In genomic region chr2:241793385-241793784, GRCh38 we compare ENCODE assay signal across 2 cellular contexts.
TF ChIP-seq lines count a peak whose summit lies in the region.

No MANE protein-coding gene starts in this region.

TF ChIP-seq in HepG2, 621 proteins besides CTCF, POLR2A, EP300 and RAD21 (continues in another document):
- TF ChIP-seq ZNF207 (IDR thresholded peaks at IDR 0.05; ENCODE audit: borderline replicate concordance), result peak; percentile 99
- no peak for TF ChIP-seq ZNF256 (CRISPR knock-in tag; conservative IDR thresholded peaks at IDR 0.05)
- TF ChIP-seq, protein P1, sequence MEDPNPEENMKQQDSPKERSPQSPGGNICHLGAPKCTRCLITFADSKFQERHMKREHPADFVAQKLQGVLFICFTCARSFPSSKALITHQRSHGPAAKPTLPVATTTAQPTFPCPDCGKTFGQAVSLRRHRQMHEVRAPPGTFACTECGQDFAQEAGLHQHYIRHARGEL (CRISPR knock-in tag; IDR thresholded peaks at IDR 0.05), result no peak
- no peak for TF ChIP-seq ESRRA (CRISPR knock-in tag; IDR thresholded peaks at IDR 0.05; ENCODE audit: low read depth)
- no peak for TF ChIP-seq FOSL1 (CRISPR knock-in tag; IDR thresholded peaks at IDR 0.05; ENCODE audit: borderline replicate concordance)
- 0 out of 2 replicates have a peak, but pooled peaks have one; percentile 3 for TF ChIP-seq ZBTB7A (CRISPR knock-in tag; IDR thresholded peaks at IDR 0.05)
- TF ChIP-seq, protein P2, sequence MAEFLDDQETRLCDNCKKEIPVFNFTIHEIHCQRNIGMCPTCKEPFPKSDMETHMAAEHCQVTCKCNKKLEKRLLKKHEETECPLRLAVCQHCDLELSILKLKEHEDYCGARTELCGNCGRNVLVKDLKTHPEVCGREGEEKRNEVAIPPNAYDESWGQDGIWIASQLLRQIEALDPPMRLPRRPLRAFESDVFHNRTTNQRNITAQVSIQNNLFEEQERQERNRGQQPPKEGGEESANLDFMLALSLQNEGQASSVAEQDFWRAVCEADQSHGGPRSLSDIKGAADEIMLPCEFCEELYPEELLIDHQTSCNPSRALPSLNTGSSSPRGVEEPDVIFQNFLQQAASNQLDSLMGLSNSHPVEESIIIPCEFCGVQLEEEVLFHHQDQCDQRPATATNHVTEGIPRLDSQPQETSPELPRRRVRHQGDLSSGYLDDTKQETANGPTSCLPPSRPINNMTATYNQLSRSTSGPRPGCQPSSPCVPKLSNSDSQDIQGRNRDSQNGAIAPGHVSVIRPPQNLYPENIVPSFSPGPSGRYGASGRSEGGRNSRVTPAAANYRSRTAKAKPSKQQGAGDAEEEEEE (CRISPR knock-in tag; IDR thresholded peaks at IDR 0.05; ENCODE audit: borderline replicate concordance), result no peak
- TF ChIP-seq MNT (IDR thresholded peaks at IDR 0.05), result peak; percentile 9; the same call in 1 of the 2 replicates
- no peak for TF ChIP-seq SP5 (CRISPR knock-in tag; IDR thresholded peaks at IDR 0.05; ENCODE audit: borderline replicate concordance, low read depth)
- TF ChIP-seq HOXA5 (CRISPR knock-in tag; IDR thresholded peaks at IDR 0.05), result no peak
- TF ChIP-seq PLRG1 (conservative IDR thresholded peaks at IDR 0.05), result 0 out of 2 replicates have a peak, but pooled peaks have one; percentile 65
- TF ChIP-seq RNF219 (CRISPR knock-in tag; IDR thresholded peaks at IDR 0.05), result no peak
- peak; percentile 26; the same call in 1 of the 2 replicates for TF ChIP-seq ATF7 (IDR thresholded peaks at IDR 0.05)
- TF ChIP-seq ATF7 (CRISPR knock-in tag; IDR thresholded peaks at IDR 0.05), result no peak
- TF ChIP-seq ZNF460 (CRISPR knock-in tag; IDR thresholded peaks at IDR 0.05; ENCODE audit: borderline replicate concordance), result no peak
- TF ChIP-seq TIGD3 (CRISPR knock-in tag; IDR thresholded peaks at IDR 0.05; ENCODE audit: borderline replicate concordance), result no peak
- no peak for TF ChIP-seq ZBTB20 (CRISPR knock-in tag; IDR thresholded peaks at IDR 0.05; ENCODE audit: borderline replicate concordance, low read depth)
- TF ChIP-seq IRF1 (CRISPR knock-in tag; IDR thresholded peaks at IDR 0.05; ENCODE audit: low read depth), result no peak
- no peak for TF ChIP-seq HDAC1 (CRISPR knock-in tag; IDR thresholded peaks at IDR 0.05)

TF ChIP-seq in IMR-90, 13 proteins besides CTCF, POLR2A, EP300 and RAD21:
- TF ChIP-seq MAFK (IDR thresholded peaks at IDR 0.05; ENCODE audit: low read depth, low read length), result no peak
- no peak for TF ChIP-seq FOS (IDR thresholded peaks at IDR 0.05; ENCODE audit: low read depth, low read length)
- TF ChIP-seq RCOR1 (IDR thresholded peaks at IDR 0.05; ENCODE audit: insufficient replicate concordance, low read length), result no peak
- TF ChIP-seq BHLHE40 (IDR thresholded peaks at IDR 0.05; ENCODE audit: low read depth, low read length), result no peak
- no peak for TF ChIP-seq NFE2L2 (IDR thresholded peaks at IDR 0.05; ENCODE audit: low read depth, low read length)
- TF ChIP-seq CEBPB (IDR thresholded peaks at IDR 0.05; ENCODE audit: low read depth, low read length), result no peak
- no peak for TF ChIP-seq MXI1 (IDR thresholded peaks at IDR 0.05; ENCODE audit: borderline replicate concordance, low read depth, low read length)
- no peak for TF ChIP-seq SMC3 (IDR thresholded peaks at IDR 0.05; ENCODE audit: low read depth, low read length)
- TF ChIP-seq CHD1 (IDR thresholded peaks at IDR 0.05; ENCODE audit: low read depth, low read length), result no peak
- TF ChIP-seq, protein P3, sequence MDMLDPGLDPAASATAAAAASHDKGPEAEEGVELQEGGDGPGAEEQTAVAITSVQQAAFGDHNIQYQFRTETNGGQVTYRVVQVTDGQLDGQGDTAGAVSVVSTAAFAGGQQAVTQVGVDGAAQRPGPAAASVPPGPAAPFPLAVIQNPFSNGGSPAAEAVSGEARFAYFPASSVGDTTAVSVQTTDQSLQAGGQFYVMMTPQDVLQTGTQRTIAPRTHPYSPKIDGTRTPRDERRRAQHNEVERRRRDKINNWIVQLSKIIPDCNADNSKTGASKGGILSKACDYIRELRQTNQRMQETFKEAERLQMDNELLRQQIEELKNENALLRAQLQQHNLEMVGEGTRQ (IDR thresholded peaks at IDR 0.05; ENCODE audit: low read depth, low read length), result no peak
- TF ChIP-seq MAZ (IDR thresholded peaks at IDR 0.05; ENCODE audit: borderline replicate concordance, low read depth, low read length), result no peak
